Comparison of ENCODE assay signal across 22 cellular contexts in the genomic region with DNA sequence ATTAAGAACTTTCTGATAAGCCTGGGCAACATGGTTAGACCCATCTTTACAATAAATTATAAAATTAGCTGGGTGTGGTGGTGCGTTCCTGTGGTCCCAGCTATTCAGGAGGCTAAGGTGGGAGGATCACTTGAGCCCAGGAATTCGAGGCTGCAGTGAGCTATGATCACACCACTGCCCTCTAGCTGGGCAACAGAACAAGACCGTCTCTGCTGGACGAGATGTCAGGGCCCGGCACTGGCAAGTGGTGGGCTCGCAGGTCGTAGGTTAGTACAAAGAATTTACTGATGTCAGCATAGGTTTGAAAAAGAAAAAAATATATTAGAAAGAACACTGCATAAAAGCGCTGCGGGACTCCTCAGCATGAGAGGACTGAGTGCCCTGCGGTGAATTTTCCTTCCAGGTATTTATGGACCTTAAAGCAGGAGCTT. TPM values are rescaled to one million over a fixed set of nuclear protein-coding genes. Genes with fewer than 3 reads are reported as not detected.
DNase-seq lines count a peak whose midpoint lies in the region; ATAC-seq, FAIRE-seq and TF ChIP-seq lines count a peak whose summit lies in the region.
"Had no signal": no experiment of that assay in that cellular context is flagged by ENCODE, and none has a peak within 500 bp of the region (broad histone marks: within the 10 kb centered on the region; RNA-seq: fewer than 3 reads in every experiment).

No MANE protein-coding gene starts in this region.

- no peak for FAIRE-seq in HepG2 (lab: Jason Lieb, UNC)
- FAIRE-seq: GM12878, GM18507, RCC 7860 had no signal

- no peaks in the 10 kb centered on the region for H3K4me1 ChIP-seq in endodermal cell (ENCODE audit: control insufficient read depth, insufficient read depth, low read length)
- H3K4me1 ChIP-seq in HepG2 (ENCODE audit: insufficient read depth, low read length) = peaks cover 58% of the 10 kb centered on the region

- H3K36me3 ChIP-seq in endodermal cell (ENCODE audit: control insufficient read depth, insufficient read depth, low read length) (no peaks in the 10 kb centered on the region), HepG2 (replicated peaks in 1 of 2; ENCODE audit: control insufficient read depth in 1 of 2, insufficient read depth in 2 of 2, low read length in 2 of 2) (no peaks in the 10 kb centered on the region)

- no peaks in the 10 kb centered on the region for H3K79me2 ChIP-seq in HepG2 (ENCODE audit: insufficient read depth, low read length)

- no peak for DNase-seq in activated CD4-positive, alpha-beta T cell treated with anti-CD3 and anti-CD28 coated beads, Interleukin-2, amount 10 ng/mL, durations not matched to agents 7 days and 5 days
- no peak for DNase-seq in activated CD4-positive, alpha-beta T cell treated with anti-CD3 and anti-CD28 coated beads, Interleukin-2, amount 50 U/mL, for 4 hours
- DNase-seq in endodermal cell (peak; percentile 87), HepG2 (ENCODE audit: low spot score) (no peak), HEK293T (ENCODE audit: extremely low spot score) (no peak), NCI-H345 (lab: John Stamatoyannopoulos, UW) (no peak), nephron progenitor cell (no peak)
- DNase-seq: 8988T, C1 segment of cervical spinal cord, EL, GM23248, IMR-90, Kasumi-1, NCI-H1105 treated with DMSO at 0.1 percent for 48 hours, NCI-H187 treated with DMSO at 0.1 percent for 48 hours, NCI-H2171, NCI-H524, SIG-M5 had no signal

- no peak for ATAC-seq in HepG2
- no peak for ATAC-seq in HG02610 (IDR thresholded peaks at IDR 0.05; ENCODE audit: unreplicated experiment)
- ATAC-seq: GM12878 had no signal

- peaks cover 9% of the 10 kb centered on the region for H3K4me1 Mint-ChIP-seq in activated CD4-positive, alpha-beta T cell treated with anti-CD3 and anti-CD28 coated beads, Interleukin-2, amount 10 ng/mL, durations not matched to agents 7 days and 5 days
- H3K4me1 Mint-ChIP-seq in endodermal cell (peaks cover 12% of the 10 kb centered on the region), nephron progenitor cell (peaks cover 15% of the 10 kb centered on the region)

- TF ChIP-seq CTCF in endodermal cell (conservative IDR thresholded peaks at IDR 0.05) = peak; percentile 66
- 0 out of 2 replicates have a peak, but pooled peaks have one; percentile 12 for TF ChIP-seq CTCF in HepG2 (CRISPR knock-in tag; IDR thresholded peaks at IDR 0.05)
- no peak for TF ChIP-seq CTCF in nephron progenitor cell (IDR thresholded peaks at IDR 0.05)

- no peaks in the 10 kb centered on the region for H3K27me3 Mint-ChIP-seq in activated CD4-positive, alpha-beta T cell treated with anti-CD3 and anti-CD28 coated beads, Interleukin-2, amount 10 ng/mL, durations not matched to agents 7 days and 5 days
- H3K27me3 Mint-ChIP-seq in endodermal cell (ENCODE audit: insufficient read depth) (no peaks in the 10 kb centered on the region), nephron progenitor cell (ENCODE audit: low read depth, poor library complexity) (peaks cover 3% of the 10 kb centered on the region)

- H3K27me3 ChIP-seq in endodermal cell (ENCODE audit: control insufficient read depth, insufficient read depth, low read length, poor library complexity, severe bottlenecking) (no peaks in the 10 kb centered on the region), HepG2 (ENCODE audit: control insufficient read depth in 1 of 2, insufficient read depth in 2 of 2, low read length in 2 of 2) (no peaks in the 10 kb centered on the region)

- TF ChIP-seq RAD21 in HepG2 (CRISPR knock-in tag; IDR thresholded peaks at IDR 0.05) = no peak

- no peak overlapping the region for H3K4me3 Mint-ChIP-seq in activated CD4-positive, alpha-beta T cell treated with anti-CD3 and anti-CD28 coated beads, Interleukin-2, amount 10 ng/mL, durations not matched to agents 7 days and 5 days
- H3K4me3 Mint-ChIP-seq in endodermal cell (no peak overlapping the region), nephron progenitor cell (no peak overlapping the region)

- no peaks in the 10 kb centered on the region for H3K36me3 Mint-ChIP-seq in activated CD4-positive, alpha-beta T cell treated with anti-CD3 and anti-CD28 coated beads, Interleukin-2, amount 10 ng/mL, durations not matched to agents 7 days and 5 days (ENCODE audit: low read depth)
- peaks cover 5% of the 10 kb centered on the region for H3K36me3 Mint-ChIP-seq in endodermal cell (ENCODE audit: low read depth)
- peaks cover 20% of the 10 kb centered on the region for H3K36me3 Mint-ChIP-seq in nephron progenitor cell (ENCODE audit: low read depth)

- H3K27ac ChIP-seq in endodermal cell (ENCODE audit: low read depth, low read length) (peak overlapping the region; percentile 24), HepG2 (ENCODE audit: extremely low read length, insufficient read depth, low read length) (no peak overlapping the region)
- H3K27ac ChIP-seq: GM23248 had no signal

- WGBS in endodermal cell (ENCODE audit: insufficient coverage in 1 of 2, insufficient read length in 1 of 2), 2 experiments = 71% methylated on average over 9 to 10 of the region's 10 CpGs
- 95% methylated on average over 10 of the region's 10 CpGs for WGBS in HepG2 (ENCODE audit: low lambda C conversion rate)

- CTCF ChIA-PET in activated CD4-positive, alpha-beta T cell treated with anti-CD3 and anti-CD28 coated beads, Interleukin-2, amount 10 ng/mL, durations not matched to agents 7 days and 5 days (lab: Charles Lee) = interaction anchor here (0.6 to 4.6 kb wide), 5 partner anchors 26 to 258 kb away, joined by 3 to 35 read pairs (median 4); a partner anchor contains a TSS
- CTCF ChIA-PET in HepG2 (lab: Yijun Ruan, JAX; ENCODE audit: low intra/inter-chr PET ratio, low total read pairs) (no interaction called here), HEK293T (lab: Yijun Ruan, JAX) (no interaction called here)

- no peak overlapping the region for H3K9ac ChIP-seq in endodermal cell (ENCODE audit: extremely low read depth, low read length, poor library complexity, severe bottlenecking)
- H3K9ac ChIP-seq in HepG2 (ENCODE audit: insufficient read depth, low read depth, low read length) = no peak overlapping the region
- H3K9ac ChIP-seq: GM23248 had no signal

- H3K27ac Mint-ChIP-seq in activated CD4-positive, alpha-beta T cell treated with anti-CD3 and anti-CD28 coated beads, Interleukin-2, amount 10 ng/mL, durations not matched to agents 7 days and 5 days = peak overlapping the region; percentile 19
- H3K27ac Mint-ChIP-seq in endodermal cell (peak overlapping the region; percentile 68), nephron progenitor cell (no peak overlapping the region)

- H4K20me1 ChIP-seq in HepG2 (ENCODE audit: insufficient read depth, low read length) = no peaks in the 10 kb centered on the region

- no peak overlapping the region for H3K4me3 ChIP-seq in endodermal cell (ENCODE audit: low read length)
- no peak overlapping the region for H3K4me3 ChIP-seq in HepG2 (replicated peaks in 1 of 3; ENCODE audit: insufficient read depth in 1 of 3, low read depth in 2 of 3, low read length in 3 of 3)
- H3K4me3 ChIP-seq: GM12878, GM23248 had no signal

- TF ChIP-seq EP300 in HepG2 (IDR thresholded peaks at IDR 0.05; ENCODE audit: low read depth in 2 of 2, low read length in 2 of 2) (no peak), HepG2 (CRISPR knock-in tag; IDR thresholded peaks at IDR 0.05; ENCODE audit: borderline replicate concordance) (no peak)

- in situ Hi-C loops in HepG2 (cut with HindIII; ENCODE audit: extremely low pct_ligation_motif_present, low pct_unique_long_range_greater_than_20kb) = no loop called here

- no peak for TF ChIP-seq POLR2A in HepG2 (IDR thresholded peaks at IDR 0.05; ENCODE audit: insufficient read depth in 1 of 2, low read depth in 2 of 2, low read length in 2 of 2)

- H3K9me3 Mint-ChIP-seq in activated CD4-positive, alpha-beta T cell treated with anti-CD3 and anti-CD28 coated beads, Interleukin-2, amount 10 ng/mL, durations not matched to agents 7 days and 5 days = no peaks in the 10 kb centered on the region
- H3K9me3 Mint-ChIP-seq in endodermal cell (peaks cover 10% of the 10 kb centered on the region), nephron progenitor cell (peaks cover 14% of the 10 kb centered on the region)

- BruUV-seq in HepG2 (replicated peaks; lab: Mats Ljungman, UMichigan) = no TSS peak

- H3K4me2 ChIP-seq in HepG2 (ENCODE audit: low read depth, low read length) = no peak overlapping the region

- H3K9me3 ChIP-seq in endodermal cell (ENCODE audit: control insufficient read depth, low read length) (peaks cover 4% of the 10 kb centered on the region), HepG2 (ENCODE audit: low read length) (no peaks in the 10 kb centered on the region)

- POLR2A ChIA-PET in activated CD4-positive, alpha-beta T cell treated with anti-CD3 and anti-CD28 coated beads, Interleukin-2, amount 10 ng/mL, durations not matched to agents 7 days and 5 days (lab: Charles Lee) = no interaction called here
- POLR2A ChIA-PET in HepG2 (lab: Yijun Ruan, JAX) (interaction anchor here (0.6 to 2.1 kb wide), 3 partner anchors 16 to 257 kb away, joined by 3 to 20 read pairs (median 3); a partner anchor contains a TSS), HEK293T (lab: Yijun Ruan, JAX) (no interaction called here)

- H2AFZ ChIP-seq in HepG2 (ENCODE audit: low read length) = no peak overlapping the region
- H2AFZ ChIP-seq: GM23248 had no signal

- intact Hi-C loops in HepG2 (cut with micrococcal nuclease; ENCODE audit: unreplicated experiment) = no loop called here

RNA-seq across cellular contexts. Expression of a gene that starts 15.7 kb away (rescaled TPM):
- 1 to 10 TPM; 6.4 to 6.7 TPM for total RNA-seq in activated CD4-positive, alpha-beta T cell treated with anti-CD3 and anti-CD28 coated beads, Interleukin-2, amount 10 ng/mL, durations not matched to agents 7 days and 5 days
- total RNA-seq in endodermal cell (10 to 100 TPM; 35.4 to 43.8 TPM), HepG2 (2016; rRNA removed; fragmentation: Illumina TruSeq; extraction: Trizol) (35.6 and 42.5 TPM in 2 replicates)
- 19.1 TPM for polyA plus RNA-seq in endodermal cell (2013, experiment 1 of 2)
- 18.8 TPM for polyA plus RNA-seq in endodermal cell (2013, experiment 2 of 2)
- total RNA-seq in HepG2 (2016; cell fraction: cytosol; rRNA removed; fragmentation: Illumina TruSeq; extraction: Trizol; ENCODE audit: low read depth) = 41.4 and 41.9 TPM in 2 replicates
- 29.0 and 43.3 TPM in 2 replicates for total RNA-seq in HepG2 (2016; cell fraction: insoluble cytoplasmic fraction; rRNA removed; fragmentation: Illumina TruSeq; extraction: Trizol)
- 61.2 and 66.1 TPM in 2 replicates for total RNA-seq in HepG2 (2016; cell fraction: membrane; rRNA removed; fragmentation: Illumina TruSeq; extraction: Trizol)
- 32.5 and 36.1 TPM in 2 replicates for total RNA-seq in HepG2 (2016; cell fraction: nucleus; rRNA removed; fragmentation: Illumina TruSeq; extraction: Trizol)
- polyA plus RNA-seq in HepG2 (2011; rRNA removed) = 25.6 and 28.6 TPM in 2 replicates
- 14.4 and 18.0 TPM in 2 replicates for polyA plus RNA-seq in HepG2 (2011; cell fraction: cytosol; rRNA removed)
- polyA plus RNA-seq in HepG2 (2011; cell fraction: nucleus; rRNA removed) = 31.1 and 32.4 TPM in 2 replicates
- polyA plus RNA-seq in HepG2 (2012) = 17.8 and 18.7 TPM in 2 replicates
- 37.2 and 39.4 TPM in 2 replicates for polyA plus RNA-seq in HepG2 (2016; cell fraction: cytosol; fragmentation: Illumina TruSeq; extraction: Trizol; ENCODE audit: low read depth)
- 24.5 and 25.4 TPM in 2 replicates for polyA plus RNA-seq in HepG2 (2016; cell fraction: insoluble cytoplasmic fraction; fragmentation: Illumina TruSeq; extraction: Trizol; ENCODE audit: low read depth)
- polyA plus RNA-seq in HepG2 (2016; cell fraction: membrane; fragmentation: Illumina TruSeq; extraction: Trizol; ENCODE audit: low read depth) = 41.6 and 46.3 TPM in 2 replicates
- polyA plus RNA-seq in HepG2 (2016; cell fraction: nucleus; fragmentation: Illumina TruSeq; extraction: Trizol; ENCODE audit: insufficient read depth, low read depth) = 44.9 and 47.7 TPM in 2 replicates
- 47.1 and 101 TPM in 2 replicates for polyA minus RNA-seq in HepG2 (2011; rRNA and poly(A)+ RNA removed; ENCODE audit: low replicate concordance)
- 10.2 and 11.3 TPM in 2 replicates for polyA minus RNA-seq in HepG2 (2011; cell fraction: cytosol; rRNA and poly(A)+ RNA removed)
- 40.0 and 44.4 TPM in 2 replicates for polyA minus RNA-seq in HepG2 (2011; cell fraction: nucleus; rRNA and poly(A)+ RNA removed)

RNA-seq across cellular contexts. Expression of a gene that starts 16.5 kb away (rescaled TPM):
- total RNA-seq in activated CD4-positive, alpha-beta T cell treated with anti-CD3 and anti-CD28 coated beads, Interleukin-2, amount 10 ng/mL, durations not matched to agents 7 days and 5 days = 100 to 1,000 TPM in 1 of 2 experiments, 10 to 100 TPM in 1; 96.3 to 104 TPM
- total RNA-seq in endodermal cell (100 to 1,000 TPM; 153 to 158 TPM), HepG2 (2016; rRNA removed; fragmentation: Illumina TruSeq; extraction: Trizol) (1,505 and 1,984 TPM in 2 replicates)
- polyA plus RNA-seq in endodermal cell (2013, experiment 1 of 2) = 232 TPM
- polyA plus RNA-seq in endodermal cell (2013, experiment 2 of 2) = 201 TPM
- 232 and 262 TPM in 2 replicates for total RNA-seq in HepG2 (2016; cell fraction: cytosol; rRNA removed; fragmentation: Illumina TruSeq; extraction: Trizol; ENCODE audit: low read depth)
- total RNA-seq in HepG2 (2016; cell fraction: insoluble cytoplasmic fraction; rRNA removed; fragmentation: Illumina TruSeq; extraction: Trizol) = 1,559 and 1,992 TPM in 2 replicates
- 553 and 634 TPM in 2 replicates for total RNA-seq in HepG2 (2016; cell fraction: membrane; rRNA removed; fragmentation: Illumina TruSeq; extraction: Trizol)
- 497 and 536 TPM in 2 replicates for total RNA-seq in HepG2 (2016; cell fraction: nucleus; rRNA removed; fragmentation: Illumina TruSeq; extraction: Trizol)
- polyA plus RNA-seq in HepG2 (2011; rRNA removed) = 437 and 538 TPM in 2 replicates
- polyA plus RNA-seq in HepG2 (2011; cell fraction: cytosol; rRNA removed) = 477 and 485 TPM in 2 replicates
- 199 and 209 TPM in 2 replicates for polyA plus RNA-seq in HepG2 (2011; cell fraction: nucleus; rRNA removed)
- polyA plus RNA-seq in HepG2 (2012) = 511 and 820 TPM in 2 replicates
- polyA plus RNA-seq in HepG2 (2016; cell fraction: cytosol; fragmentation: Illumina TruSeq; extraction: Trizol; ENCODE audit: low read depth) = 248 and 308 TPM in 2 replicates
- 2,115 and 2,133 TPM in 2 replicates for polyA plus RNA-seq in HepG2 (2016; cell fraction: insoluble cytoplasmic fraction; fragmentation: Illumina TruSeq; extraction: Trizol; ENCODE audit: low read depth)
- polyA plus RNA-seq in HepG2 (2016; cell fraction: membrane; fragmentation: Illumina TruSeq; extraction: Trizol; ENCODE audit: low read depth) = 458 and 518 TPM in 2 replicates
- polyA plus RNA-seq in HepG2 (2016; cell fraction: nucleus; fragmentation: Illumina TruSeq; extraction: Trizol; ENCODE audit: insufficient read depth, low read depth) = 949 and 989 TPM in 2 replicates
- polyA minus RNA-seq in HepG2 (2011; rRNA and poly(A)+ RNA removed; ENCODE audit: low replicate concordance) = 240 and 331 TPM in 2 replicates
- 182 and 185 TPM in 2 replicates for polyA minus RNA-seq in HepG2 (2011; cell fraction: cytosol; rRNA and poly(A)+ RNA removed)
- 52.4 and 60.3 TPM in 2 replicates for polyA minus RNA-seq in HepG2 (2011; cell fraction: nucleus; rRNA and poly(A)+ RNA removed)

RNA-seq across cellular contexts. Expression of a gene that starts 58.5 kb away (rescaled TPM):
- total RNA-seq in activated CD4-positive, alpha-beta T cell treated with anti-CD3 and anti-CD28 coated beads, Interleukin-2, amount 10 ng/mL, durations not matched to agents 7 days and 5 days = 10 to 100 TPM; 44.3 to 46.4 TPM
- total RNA-seq in endodermal cell (10 to 100 TPM; 60.7 to 61.7 TPM), HepG2 (2016; rRNA removed; fragmentation: Illumina TruSeq; extraction: Trizol) (31.0 and 39.5 TPM in 2 replicates)
- 54.5 TPM for polyA plus RNA-seq in endodermal cell (2013, experiment 1 of 2)
- 62.1 TPM for polyA plus RNA-seq in endodermal cell (2013, experiment 2 of 2)
- total RNA-seq in HepG2 (2016; cell fraction: cytosol; rRNA removed; fragmentation: Illumina TruSeq; extraction: Trizol; ENCODE audit: low read depth) = 58.3 and 64.9 TPM in 2 replicates
- 32.3 and 33.3 TPM in 2 replicates for total RNA-seq in HepG2 (2016; cell fraction: insoluble cytoplasmic fraction; rRNA removed; fragmentation: Illumina TruSeq; extraction: Trizol)
- 113 and 119 TPM in 2 replicates for total RNA-seq in HepG2 (2016; cell fraction: membrane; rRNA removed; fragmentation: Illumina TruSeq; extraction: Trizol)
- total RNA-seq in HepG2 (2016; cell fraction: nucleus; rRNA removed; fragmentation: Illumina TruSeq; extraction: Trizol) = 17.3 and 21.7 TPM in 2 replicates
- 76.5 and 82.8 TPM in 2 replicates for polyA plus RNA-seq in HepG2 (2011; rRNA removed)
- polyA plus RNA-seq in HepG2 (2011; cell fraction: cytosol; rRNA removed) = 90.5 and 92.1 TPM in 2 replicates
- 33.9 and 37.1 TPM in 2 replicates for polyA plus RNA-seq in HepG2 (2011; cell fraction: nucleus; rRNA removed)
- 39.1 and 50.3 TPM in 2 replicates for polyA plus RNA-seq in HepG2 (2012)
- 108 and 109 TPM in 2 replicates for polyA plus RNA-seq in HepG2 (2016; cell fraction: cytosol; fragmentation: Illumina TruSeq; extraction: Trizol; ENCODE audit: low read depth)
- polyA plus RNA-seq in HepG2 (2016; cell fraction: insoluble cytoplasmic fraction; fragmentation: Illumina TruSeq; extraction: Trizol; ENCODE audit: low read depth) = 32.4 and 39.7 TPM in 2 replicates
- 111 and 130 TPM in 2 replicates for polyA plus RNA-seq in HepG2 (2016; cell fraction: membrane; fragmentation: Illumina TruSeq; extraction: Trizol; ENCODE audit: low read depth)
- polyA plus RNA-seq in HepG2 (2016; cell fraction: nucleus; fragmentation: Illumina TruSeq; extraction: Trizol; ENCODE audit: insufficient read depth, low read depth) = 25.3 and 27.6 TPM in 2 replicates
- 192 and 280 TPM in 2 replicates for polyA minus RNA-seq in HepG2 (2011; rRNA and poly(A)+ RNA removed; ENCODE audit: low replicate concordance)
- polyA minus RNA-seq in HepG2 (2011; cell fraction: cytosol; rRNA and poly(A)+ RNA removed) = 89.2 and 103 TPM in 2 replicates
- polyA minus RNA-seq in HepG2 (2011; cell fraction: nucleus; rRNA and poly(A)+ RNA removed) = 50.3 and 54.8 TPM in 2 replicates
